ENCODE assay signal across 1 cellular context in genomic region chr5:173855995-173856656, GRCh38.
TF ChIP-seq lines count a peak whose summit lies in the region.

No MANE protein-coding gene starts in this region.

TF ChIP-seq in K562, 482 proteins besides CTCF, POLR2A, EP300 and RAD21 (continued from another document):
- TF ChIP-seq ZNF407 (IDR thresholded peaks at IDR 0.05; ENCODE audit: low read depth) (no peak), MXD1 (CRISPR knock-in tag; IDR thresholded peaks at IDR 0.05; ENCODE audit: borderline replicate concordance, poor library complexity, severe bottlenecking) (peak; percentile 8), SMAD1 (IDR thresholded peaks at IDR 0.05; ENCODE audit: low read depth, low read length, partially characterized antibody) (no peak), ZFX (CRISPR knock-in tag; IDR thresholded peaks at IDR 0.05) (peak; percentile 11; the same call in 1 of the 2 replicates), RFX5 (IDR thresholded peaks at IDR 0.05; ENCODE audit: low read depth, low read length) (no peak), ZNF316 (IDR thresholded peaks at IDR 0.05) (no peak), PPARD (CRISPR knock-in tag; IDR thresholded peaks at IDR 0.05) (no peak), ARID4B (CRISPR knock-in tag; IDR thresholded peaks at IDR 0.05) (no peak), SRF (CRISPR knock-in tag; IDR thresholded peaks at IDR 0.05) (no peak)
